19 cellular contexts compared by ENCODE assay signal in genomic region chr3:12154151-12154550, GRCh38. TPM values are rescaled to one million over a fixed set of nuclear protein-coding genes. Genes with fewer than 3 reads are reported as not detected.
"Had no signal": no experiment of that assay in that cellular context is flagged by ENCODE, and none has a peak within 500 bp of the region (broad histone marks: within the 10 kb centered on the region; RNA-seq: fewer than 3 reads in every experiment).

No MANE protein-coding gene starts in this region.

- H3K4me1 ChIP-seq: lower lobe of right lung, prostate gland had no signal

- H3K27ac ChIP-seq: lower lobe of right lung, prostate gland, right lobe of liver had no signal

- H3K4me3 ChIP-seq: coronary artery, lower lobe of right lung, mucosa of descending colon, prostate gland, right lobe of liver had no signal

- DNase-seq: activated CD4-positive, alpha-beta T cell treated with anti-CD3 and anti-CD28 coated beads, Interleukin-2, amount 50 U/mL, for 48 hours; activated CD8-positive, alpha-beta memory T cell treated with anti-CD3 and anti-CD28 coated beads, Interleukin-2, amount 10 ng/mL, durations not matched to agents 7 days and 5 days; activated gamma-delta T cell; activated T-cell treated with anti-CD3 and anti-CD28 coated beads, Interleukin-2, amount 50 U/mL, for 4 hours; aorta; effector CD4-positive, alpha-beta T cell; glutamatergic neuron; left cardiac atrium; lower lobe of right lung; mucosa of descending colon; natural killer cell; right lobe of liver; stimulated activated CD4-positive, alpha-beta T cell treated with anti-CD3 and anti-CD28 coated beads, Interleukin-2, amount 100 ng/mL, for 48 hours; stimulated activated naive CD8-positive, alpha-beta T cell treated with anti-CD3 and anti-CD28 coated beads, Interleukin-15, Interleukin-2, amounts not matched to agents 100 U/mL and 50 U/mL, for 24 hours; SW 1271 had no signal

- H3K4me1 Mint-ChIP-seq: activated CD8-positive, alpha-beta memory T cell treated with anti-CD3 and anti-CD28 coated beads, Interleukin-2, amount 10 ng/mL, durations not matched to agents 7 days and 5 days; natural killer cell had no signal

- H3K4me3 Mint-ChIP-seq: activated CD8-positive, alpha-beta memory T cell treated with anti-CD3 and anti-CD28 coated beads, Interleukin-2, amount 10 ng/mL, durations not matched to agents 7 days and 5 days; activated naive CD8-positive, alpha-beta T cell; activated T-cell treated with anti-CD3 and anti-CD28 coated beads, Interleukin-2, amount 50 U/mL, for 4 hours; natural killer cell; T-helper 2 cell treated with Interferon-gamma antibody and Interleukin-4, amounts not matched to agents 5 μg/mL and 100 μg/mL, for 36 hours had no signal

- H3K36me3 ChIP-seq: lower lobe of right lung, prostate gland, right lobe of liver had no signal

- H3K9me3 ChIP-seq: lower lobe of right lung, mucosa of descending colon, prostate gland, right lobe of liver had no signal

- H3K27ac Mint-ChIP-seq: activated CD8-positive, alpha-beta memory T cell treated with anti-CD3 and anti-CD28 coated beads, Interleukin-2, amount 10 ng/mL, durations not matched to agents 7 days and 5 days; activated naive CD8-positive, alpha-beta T cell; natural killer cell; T-helper 2 cell treated with Interferon-gamma antibody and Interleukin-4, amounts not matched to agents 5 μg/mL and 100 μg/mL, for 36 hours had no signal

- H3K27me3 ChIP-seq: right lobe of liver had no signal

- H3K36me3 Mint-ChIP-seq: activated CD8-positive, alpha-beta memory T cell treated with anti-CD3 and anti-CD28 coated beads, Interleukin-2, amount 10 ng/mL, durations not matched to agents 7 days and 5 days; activated naive CD8-positive, alpha-beta T cell; natural killer cell had no signal

- H3K9me3 Mint-ChIP-seq: activated T-cell treated with anti-CD3 and anti-CD28 coated beads, Interleukin-2, amount 50 U/mL, for 4 hours; natural killer cell; T-helper 2 cell treated with Interferon-gamma antibody and Interleukin-4, amounts not matched to agents 5 μg/mL and 100 μg/mL, for 36 hours had no signal

RNA-seq across cellular contexts. Expression of gene TIMP4, which starts 4.6 kb away (rescaled TPM):
- total RNA-seq: activated CD8-positive, alpha-beta memory T cell treated with anti-CD3 and anti-CD28 coated beads, Interleukin-2, amount 10 ng/mL, durations not matched to agents 7 days and 5 days; natural killer cell had no signal
